Comparison of ENCODE assay signal across 34 cellular contexts in the genomic region with DNA sequence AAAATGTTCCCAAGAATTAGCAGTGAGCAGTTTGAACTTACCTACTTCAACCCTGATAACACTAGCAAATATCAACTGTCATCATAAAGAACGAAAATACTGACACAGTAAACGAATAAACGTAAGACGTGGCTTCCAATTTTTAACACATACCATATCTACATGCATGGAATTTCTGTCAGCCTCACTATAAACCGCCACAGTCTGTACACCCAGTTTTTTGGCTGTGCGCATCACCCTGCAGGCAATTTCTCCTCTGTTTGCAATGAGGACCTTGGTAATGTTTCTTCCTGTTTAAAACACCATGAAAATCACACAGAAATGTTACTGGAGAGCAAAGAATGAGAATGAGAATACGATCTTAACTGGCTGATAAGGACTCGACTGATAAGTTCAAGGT.
"Had no signal": no experiment of that assay in that cellular context is flagged by ENCODE, and none has a peak within 500 bp of the region (broad histone marks: within the 10 kb centered on the region; RNA-seq: fewer than 3 reads in every experiment).

No MANE protein-coding gene starts in this region.

- H3K36me3 ChIP-seq: breast epithelium had no signal

- H3K27me3 ChIP-seq: adrenal gland, ascending aorta, body of pancreas, brain microvascular endothelial cell, breast epithelium, cardiac muscle cell had no signal

- H3K27ac ChIP-seq: adrenal gland, ascending aorta, body of pancreas, brain microvascular endothelial cell, breast epithelium, cardiac muscle cell had no signal

- H3K4me3 ChIP-seq: adrenal gland, ascending aorta, body of pancreas, breast epithelium, cardiac muscle cell had no signal

- FAIRE-seq: astrocyte, bronchial epithelial cell had no signal

- H3K9me3 ChIP-seq: adrenal gland, ascending aorta, body of pancreas, breast epithelium had no signal

- ATAC-seq: activated naive CD4-positive, alpha-beta T cell treated with anti-CD3 and anti-CD28 coated beads, Interleukin-2, amount 50 U/mL, for 72 hours; activated naive CD8-positive, alpha-beta T cell treated with anti-CD3 and anti-CD28 coated beads, Interleukin-2, amount 50 U/mL, for 24 hours; activated T-cell treated with anti-CD3 and anti-CD28 coated beads, Interleukin-2, amount 50 U/mL, for 4 hours; activated T-cell treated with anti-CD3 and anti-CD28 coated beads, Interleukin-2, amount 50 U/mL, for 72 hours; activated T-helper 17 cell treated with anti-CD3 and anti-CD28 coated beads, Interleukin-2, amount 50 U/mL, for 72 hours; body of pancreas had no signal

- DNase-seq: activated effector memory CD4-positive, alpha-beta T cell treated with anti-CD3 and anti-CD28 coated beads, Interleukin-2, amount 50 U/mL, for 16 hours; activated effector memory CD4-positive, alpha-beta T cell treated with Interleukin-2 at 50 U/mL for 16 hours; activated gamma-delta T cell; activated gamma-delta T cell treated with Interleukin-2 at 50 U/mL for 16 hours; activated naive CD4-positive, alpha-beta T cell; activated naive CD4-positive, alpha-beta T cell treated with anti-CD3 and anti-CD28 coated beads for 36 hours; activated naive CD4-positive, alpha-beta T cell treated with anti-CD3 and anti-CD28 coated beads, Interleukin-2, amount 10 ng/mL, durations not matched to agents 7 days and 5 days; activated naive CD4-positive, alpha-beta T cell treated with anti-CD3 and anti-CD28 coated beads, Interleukin-2, amount 50 U/mL, for 16 hours; activated naive CD4-positive, alpha-beta T cell treated with Interleukin-2 at 50 U/mL for 16 hours; activated naive CD8-positive, alpha-beta T cell treated with anti-CD3 and anti-CD28 coated beads for 36 hours; activated naive CD8-positive, alpha-beta T cell treated with anti-CD3 and anti-CD28 coated beads, Interleukin-2, amount 10 ng/mL, durations not matched to agents 7 days and 5 days; activated naive CD8-positive, alpha-beta T cell treated with anti-CD3 and anti-CD28 coated beads, Interleukin-2, amount 50 U/mL, for 24 hours; activated T-cell treated with anti-CD3 and anti-CD28 coated beads, Interleukin-2, amount 50 U/mL, for 1 hour; activated T-cell treated with anti-CD3 and anti-CD28 coated beads, Interleukin-2, amount 50 U/mL, for 24 hours; activated T-cell treated with anti-CD3 and anti-CD28 coated beads, Interleukin-2, amount 50 U/mL, for 4 hours; activated T-cell treated with anti-CD3 and anti-CD28 coated beads, Interleukin-2, amount 50 U/mL, for 48 hours; activated T-cell treated with anti-CD3 and anti-CD28 coated beads, Interleukin-2, amount 50 U/mL, for 72 hours; adrenal gland; amniotic stem cell; amygdala; anterior cingulate cortex; aorta; body of pancreas; brain microvascular endothelial cell; caudate nucleus; central memory CD4-positive, alpha-beta T cell; cerebellar nuclear complex had no signal

- H3K4me1 ChIP-seq: breast epithelium had no signal
